ENCODE assay signal across 21 cellular contexts in genomic region chr5:119991645-119992044, GRCh38.
"Had no signal": no experiment of that assay in that cellular context is flagged by ENCODE, and none has a peak within 500 bp of the region (broad histone marks: within the 10 kb centered on the region; RNA-seq: fewer than 3 reads in every experiment).

No MANE protein-coding gene starts in this region.

- H3K4me3 ChIP-seq: MG63, SJSA1, SK-N-MC had no signal

- H3K27ac ChIP-seq: HL-60, SJSA1, SK-N-MC had no signal

- H3K36me3 ChIP-seq: MG63, SJSA1 had no signal

- FAIRE-seq: RCC 7860 had no signal

- H3K4me1 ChIP-seq: SJSA1 had no signal

- DNase-seq: KBM-7, MG63, NCI-H1092, NCI-H1105 treated with DMSO at 0.1 percent for 48 hours, NCI-H1417 treated with DMSO at 0.1 percent for 48 hours, NCI-H146, NCI-H1694 treated with DMSO at 0.1 percent for 48 hours, NCI-H1930, NCI-H2081, NCI-H2107, NCI-H2227 treated with DMSO at 0.1 percent for 48 hours, NCI-H524, NCI-H526 treated with DMSO at 0.1 percent for 48 hours, NCI-H774, Right ventricle myocardium superior, RPMI8226, SIG-M5 had no signal

- H3K9me3 ChIP-seq: MG63 had no signal
